In genomic region chr18:76995896-76996295, GRCh38 we compare ENCODE assay signal across 20 cellular contexts.
DNase-seq lines count a peak whose midpoint lies in the region; FAIRE-seq and TF ChIP-seq lines count a peak whose summit lies in the region.
"Had no signal": no experiment of that assay in that cellular context is flagged by ENCODE, and none has a peak within 500 bp of the region (broad histone marks: within the 10 kb centered on the region; RNA-seq: fewer than 3 reads in every experiment).

No MANE protein-coding gene starts in this region.

- TF ChIP-seq RAD21 in H1 (IDR thresholded peaks at IDR 0.05 in 1 of 2, conservative IDR thresholded peaks at IDR 0.05 in 1 of 2; ENCODE audit: low read depth in 2 of 2, low read length in 2 of 2): no peak

- H3K27ac Mint-ChIP-seq in neural progenitor cell (no peak overlapping the region), Caco-2 (ENCODE audit: unreplicated experiment) (no peak overlapping the region)
- H3K27ac Mint-ChIP-seq: B cell; CD8-positive, alpha-beta T cell; HFFc6 had no signal

- H2BK20ac ChIP-seq in H1 (ENCODE audit: low read length): no peak overlapping the region

- TF ChIP-seq POLR2A in H1 (IDR thresholded peaks at IDR 0.05; ENCODE audit: control extremely low read depth in 1 of 2, low read depth in 2 of 2, low read length in 2 of 2): no peak

- H4K20me1 ChIP-seq in Karpas-422 (ENCODE audit: insufficient read depth, low read depth, low read length) (no peaks in the 10 kb centered on the region), H1 (replicated peaks in 1 of 2; ENCODE audit: control insufficient read depth in 1 of 2, insufficient read depth in 2 of 2, low read length in 2 of 2) (no peaks in the 10 kb centered on the region), neural progenitor cell (ENCODE audit: low read depth) (no peaks in the 10 kb centered on the region)
- H4K20me1 ChIP-seq: BLaER1 treated with 17β-estradiol and CSF1 and Interleukin-3, amounts not matched to agents 10 nM and 100 nM had no signal

- H3K4me2 ChIP-seq in Karpas-422 (ENCODE audit: low read depth, low read length, poor library complexity, severe bottlenecking): no peak overlapping the region
- H3K4me2 ChIP-seq in H1 (ENCODE audit: insufficient read depth in 1 of 2, low read depth in 2 of 2, low read length in 2 of 2): no peak overlapping the region
- H3K4me2 ChIP-seq in neural progenitor cell: peak overlapping the region; percentile 35
- H3K4me2 ChIP-seq: BLaER1 treated with 17β-estradiol and CSF1 and Interleukin-3, amounts not matched to agents 10 nM and 100 nM had no signal

- H2AK5ac ChIP-seq in H1 (ENCODE audit: low read depth, low read length): no peak overlapping the region

- H4K8ac ChIP-seq in H1 (ENCODE audit: extremely low read depth, insufficient read depth, low read length): no peak overlapping the region

- POLR2A ChIA-PET in H1 (lab: Charles Lee; ENCODE audit: partially characterized antibody): interaction anchor here (0.8 kb wide), 1 partner anchor 28 kb away, joined by 3 read pairs; no protein-coding TSS in a partner anchor
- POLR2A ChIA-PET in Caco-2 (lab: Charles Lee): no interaction called here

- peaks cover 3% of the 10 kb centered on the region for H3K27me3 Mint-ChIP-seq in neural progenitor cell (ENCODE audit: insufficient read depth, low read depth)
- no peaks in the 10 kb centered on the region for H3K27me3 Mint-ChIP-seq in Caco-2 (ENCODE audit: insufficient read depth, unreplicated experiment)
- H3K27me3 Mint-ChIP-seq: B cell had no signal

- no peaks in the 10 kb centered on the region for H3K9me3 ChIP-seq in Karpas-422 (ENCODE audit: low read length)
- no peaks in the 10 kb centered on the region for H3K9me3 ChIP-seq in H1 (ENCODE audit: insufficient read depth in 2 of 2, low read depth in 1 of 2, low read length in 1 of 2)
- H3K9me3 ChIP-seq in neural progenitor cell (ENCODE audit: low read depth): no peaks in the 10 kb centered on the region
- no peaks in the 10 kb centered on the region for H3K9me3 ChIP-seq in Caco-2

- H3K4ac ChIP-seq in H1 (replicated peaks; ENCODE audit: insufficient read length, low read depth, low read length): no peak overlapping the region

- H3K9me2 ChIP-seq in Karpas-422 (replicated peaks; ENCODE audit: insufficient read depth, low read length): no peaks in the 10 kb centered on the region

- no peak overlapping the region for H3K18ac ChIP-seq in H1 (ENCODE audit: extremely low read depth, low read length)

- H3K4me3 ChIP-seq in Karpas-422 (ENCODE audit: low read length): no peak overlapping the region
- H3K4me3 ChIP-seq in H1 (ENCODE audit: extremely low read depth in 1 of 4, insufficient read depth in 2 of 4, low read depth in 3 of 4, low read length in 4 of 4): no peak overlapping the region
- no peak overlapping the region for H3K4me3 ChIP-seq in neural progenitor cell
- H3K4me3 ChIP-seq in Caco-2 (ENCODE audit: low read depth, low read length): no peak overlapping the region
- H3K4me3 ChIP-seq: BLaER1 treated with 17β-estradiol and CSF1 and Interleukin-3, amounts not matched to agents 10 nM and 100 nM; GM12878; K562 had no signal

- H3K14ac ChIP-seq in H1 (ENCODE audit: insufficient read length): no peak overlapping the region

- H3K56ac ChIP-seq in H1 (replicated peaks; ENCODE audit: insufficient read length, low read depth, low read length): no peak overlapping the region

- H3K9me3 Mint-ChIP-seq in neural progenitor cell: peaks cover 4% of the 10 kb centered on the region
- H3K9me3 Mint-ChIP-seq in Caco-2 (ENCODE audit: unreplicated experiment): no peaks in the 10 kb centered on the region
- H3K9me3 Mint-ChIP-seq: CD8-positive, alpha-beta T cell; HFFc6 had no signal

- FAIRE-seq in H1 (lab: Jason Lieb, UNC): peak; percentile 60
- FAIRE-seq: GM12878, GM19239, H54, HTR-8/SVneo, K562 had no signal

- H3K36me3 ChIP-seq in Karpas-422 (ENCODE audit: insufficient read depth, low read length) (no peaks in the 10 kb centered on the region), H1 (ENCODE audit: control insufficient read depth in 2 of 4, insufficient read depth in 4 of 4, low read length in 3 of 4) (no peaks in the 10 kb centered on the region), neural progenitor cell (no peaks in the 10 kb centered on the region), Caco-2 (ENCODE audit: control insufficient read depth, insufficient read depth, low read length) (no peaks in the 10 kb centered on the region)
- H3K36me3 ChIP-seq: BLaER1 treated with 17β-estradiol and CSF1 and Interleukin-3, amounts not matched to agents 10 nM and 100 nM had no signal

- H2BK12ac ChIP-seq in H1 (ENCODE audit: low read depth, low read length): no peak overlapping the region

- intact Hi-C loops in Caco-2 (cut with micrococcal nuclease; ENCODE audit: unreplicated experiment): no loop called here

- H2BK120ac ChIP-seq in H1 (replicated peaks; ENCODE audit: low read depth, low read length): no peak overlapping the region

- H4K91ac ChIP-seq in H1 (replicated peaks; ENCODE audit: insufficient read length, low read length): no peak overlapping the region

- no peak overlapping the region for H4K5ac ChIP-seq in H1 (ENCODE audit: insufficient read length, low read depth, low read length)

- no peak overlapping the region for H3K4me3 Mint-ChIP-seq in neural progenitor cell
- H3K4me3 Mint-ChIP-seq in Caco-2 (ENCODE audit: unreplicated experiment): no peak overlapping the region
- H3K4me3 Mint-ChIP-seq: B cell; CD8-positive, alpha-beta T cell; HFFc6 had no signal

- DNase-seq in DMS79 (lab: John Stamatoyannopoulos, UW) (peak; percentile 65), Karpas-422 (no peak), H1 (ENCODE audit: low read depth in 1 of 2, low spot score in 2 of 2) (no peak), neural progenitor cell (ENCODE audit: low spot score) (no peak), NCI-H69 (lab: John Stamatoyannopoulos, UW) (no peak), ureter (ENCODE audit: low spot score) (no peak), Caco-2 (no peak)
- DNase-seq: CD8-positive, alpha-beta T cell; DMS 273 treated with DMSO at 0.1 percent for 48 hours; DND-41; EL; HFFc6; IMR-90 had no signal

- H2BK15ac ChIP-seq in H1 (ENCODE audit: low read length): no peak overlapping the region

- whole genome bisulfite sequencing in H1 (ENCODE audit: extremely low coverage in 1 of 2, insufficient coverage in 1 of 2, insufficient read length in 1 of 2, insufficient replicate concordance in 2 of 2, low coverage in 1 of 2, low lambda C conversion rate in 2 of 2, missing lambda C conversion rate in 1 of 2), 2 experiments: 80% methylated on average over 7 of the region's 7 CpGs; no CpG with 5 or more reads in 1 of the 2 experiments

- H2BK5ac ChIP-seq in H1 (ENCODE audit: low read depth, low read length): no peak overlapping the region

- no peak for TF ChIP-seq EP300 in H1 (IDR thresholded peaks at IDR 0.05; ENCODE audit: borderline replicate concordance in 1 of 2, low read depth in 2 of 2, low read length in 2 of 2)

- H3K23ac ChIP-seq in H1 (ENCODE audit: insufficient read length): no peak overlapping the region

- H3K79me2 ChIP-seq in Karpas-422 (ENCODE audit: low read length): no peaks in the 10 kb centered on the region
- no peaks in the 10 kb centered on the region for H3K79me2 ChIP-seq in H1 (ENCODE audit: control insufficient read depth in 1 of 2, insufficient read depth in 2 of 2, low read length in 2 of 2)
- H3K79me2 ChIP-seq in neural progenitor cell (ENCODE audit: low read depth): no peaks in the 10 kb centered on the region

- H3K36me3 Mint-ChIP-seq in neural progenitor cell (no peaks in the 10 kb centered on the region), Caco-2 (ENCODE audit: insufficient read depth, unreplicated experiment) (no peaks in the 10 kb centered on the region)
- H3K36me3 Mint-ChIP-seq: CD8-positive, alpha-beta T cell had no signal

- TF ChIP-seq CTCF in H1 (IDR thresholded peaks at IDR 0.05; ENCODE audit: control extremely low read depth in 1 of 3, insufficient read depth in 1 of 3, low read depth in 1 of 3, low read length in 3 of 3) (no peak), neural progenitor cell (IDR thresholded peaks at IDR 0.05) (no peak), Caco-2 (IDR thresholded peaks at IDR 0.05; ENCODE audit: insufficient read depth in 1 of 2, low read depth in 1 of 2, low read length in 1 of 2, severe bottlenecking in 1 of 2, unreplicated experiment in 1 of 2) (no peak)

- H3K4me1 Mint-ChIP-seq in neural progenitor cell (peaks cover 22% of the 10 kb centered on the region), Caco-2 (ENCODE audit: low read depth, unreplicated experiment) (peaks cover 1% of the 10 kb centered on the region)

- H3K4me1 ChIP-seq in Karpas-422 (ENCODE audit: low read length) (peaks cover 53% of the 10 kb centered on the region), H1 (replicated peaks in 1 of 4; ENCODE audit: control insufficient read depth in 3 of 4, insufficient read depth in 4 of 4, low read length in 3 of 4) (peaks cover 0 to 6% (median 5%) of the 10 kb centered on the region in 4 experiments; a peak in 4 of 7 replicates), neural progenitor cell (peaks cover 30% of the 10 kb centered on the region), Caco-2 (0 out of 2 replicates have a peak, but pooled peaks cover 4% of the 10 kb centered on the region)

- H3K27me3 ChIP-seq in Karpas-422 (ENCODE audit: low read length) (no peaks in the 10 kb centered on the region), H1 (replicated peaks in 1 of 4; ENCODE audit: control insufficient read depth in 3 of 4, extremely low read depth in 1 of 4, insufficient read depth in 3 of 4, low read length in 3 of 4) (no peaks in the 10 kb centered on the region), neural progenitor cell (no peaks in the 10 kb centered on the region), Caco-2 (replicated peaks; ENCODE audit: control insufficient read depth, insufficient read depth, low read length) (no peaks in the 10 kb centered on the region)
- H3K27me3 ChIP-seq: BLaER1 treated with 17β-estradiol and CSF1 and Interleukin-3, amounts not matched to agents 10 nM and 100 nM had no signal

- H3K27ac ChIP-seq in Karpas-422 (ENCODE audit: low read length) (peak overlapping the region; percentile 21; the same call in 1 of the 2 replicates), H1 (ENCODE audit: low read depth, low read length) (no peak overlapping the region), neural progenitor cell (no peak overlapping the region)
- H3K27ac ChIP-seq: BLaER1 treated with 17β-estradiol and CSF1 and Interleukin-3, amounts not matched to agents 10 nM and 100 nM had no signal

- H3K9ac ChIP-seq in Karpas-422 (ENCODE audit: low read length) (no peak overlapping the region), H1 (replicated peaks in 1 of 4; ENCODE audit: extremely low read depth in 1 of 4, low read depth in 3 of 4, low read length in 3 of 4) (no peak overlapping the region), neural progenitor cell (no peak overlapping the region)
- H3K9ac ChIP-seq: BLaER1 treated with 17β-estradiol and CSF1 and Interleukin-3, amounts not matched to agents 10 nM and 100 nM had no signal

- peaks cover 7% of the 10 kb centered on the region for H3F3A ChIP-seq in neural progenitor cell (ENCODE audit: low read depth)

- no peaks in the 10 kb centered on the region for H3K23me2 ChIP-seq in H1 (ENCODE audit: low read depth, low read length)

- H3K79me1 ChIP-seq in H1 (ENCODE audit: low read depth, low read length): no peaks in the 10 kb centered on the region

- CTCF ChIA-PET in H1 (lab: Charles Lee; ENCODE audit: partially characterized antibody): interaction anchor here (1.3 to 3.2 kb wide), 7 partner anchors 10 to 127 kb away, joined by 3 to 20 read pairs (median 6); no protein-coding TSS in a partner anchor
- CTCF ChIA-PET in Caco-2 (lab: Charles Lee): no interaction called here

- BruUV-seq in Caco-2 (replicated peaks; lab: Mats Ljungman, UMichigan): no TSS peak

- H2AFZ ChIP-seq in Karpas-422 (ENCODE audit: low read length): no peak overlapping the region
- H2AFZ ChIP-seq in H1 (ENCODE audit: low read length): no peak overlapping the region
- no peak overlapping the region for H2AFZ ChIP-seq in neural progenitor cell (replicated peaks)
